Comparison of ENCODE assay signal across 16 cellular contexts in the genomic region with DNA sequence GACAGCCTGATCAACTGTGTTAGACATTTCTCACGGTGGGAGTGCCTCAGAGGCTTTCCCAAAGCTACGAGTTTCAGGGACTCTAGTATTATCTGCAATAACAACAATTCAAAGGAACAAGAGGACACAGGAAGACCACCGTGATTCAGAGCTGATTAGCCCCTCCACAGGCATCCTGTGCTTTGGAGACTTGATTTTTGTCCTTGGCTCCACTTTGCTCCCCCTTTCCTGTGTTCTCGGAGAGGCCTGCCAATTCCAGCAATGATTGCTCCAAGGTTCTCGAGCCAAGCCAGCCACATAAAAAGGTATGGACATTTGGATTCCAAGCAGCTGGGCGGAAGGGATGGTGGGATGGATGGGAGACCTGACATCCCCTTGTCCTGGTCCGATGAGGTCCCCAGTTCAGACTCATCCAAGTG. TPM values are rescaled to one million over a fixed set of nuclear protein-coding genes. Genes with fewer than 3 reads are reported as not detected.
DNase-seq lines count a peak whose midpoint lies in the region; ATAC-seq and TF ChIP-seq lines count a peak whose summit lies in the region.
"Had no signal": no experiment of that assay in that cellular context is flagged by ENCODE, and none has a peak within 500 bp of the region (broad histone marks: within the 10 kb centered on the region; RNA-seq: fewer than 3 reads in every experiment).

No MANE protein-coding gene starts in this region.

- H3K4me3 Mint-ChIP-seq in T-helper 17 cell: peak overlapping the region; percentile 3
- no peak overlapping the region for H3K4me3 Mint-ChIP-seq in activated naive CD4-positive, alpha-beta T cell treated with anti-CD3 and anti-CD28 coated beads for 36 hours

- H3K36me3 ChIP-seq in stomach: peaks cover 5 to 19% (median 9%) of the 10 kb centered on the region in 4 donors

- intact Hi-C loops in stomach (cut with DNase I; ENCODE audit: low total_unique reads): no loop called here
- intact Hi-C loops in activated naive CD4-positive, alpha-beta T cell treated with anti-CD3 and anti-CD28 coated beads for 36 hours (cut with micrococcal nuclease): no loop called here

- peak overlapping the region in 1 of 2 donors; percentile 52 for H3K27ac ChIP-seq in coronary artery
- peak overlapping the region in 4 of 5 donors; percentile 1 to 60 (median 40) for H3K27ac ChIP-seq in stomach
- H3K27ac ChIP-seq: KMS-11, SJCRH30, testis had no signal

- H3K9me3 ChIP-seq in T-helper 17 cell (ENCODE audit: control insufficient read depth, low read length, poor library complexity, severe bottlenecking) (no peaks in the 10 kb centered on the region), stomach (no peaks in the 10 kb centered on the region)
- H3K9me3 ChIP-seq: SJCRH30, testis had no signal

- ATAC-seq in T-helper 17 cell (no peak), left lobe of liver (peak; percentile 20), HG03571 (IDR thresholded peaks at IDR 0.05; ENCODE audit: unreplicated experiment) (no peak), GM18873 (IDR thresholded peaks at IDR 0.05; ENCODE audit: low FRiP score, unreplicated experiment) (no peak)

- H3K27me3 ChIP-seq in stomach: no peaks in the 10 kb centered on the region
- H3K27me3 ChIP-seq: SJCRH30, testis had no signal

- TF ChIP-seq EP300 in stomach (IDR thresholded peaks at IDR 0.05): no peak

- H3K4me3 ChIP-seq in coronary artery (no peak overlapping the region), stomach (no peak overlapping the region)
- H3K4me3 ChIP-seq: SJCRH30, testis had no signal

- no peaks in the 10 kb centered on the region for H3K36me3 Mint-ChIP-seq in T-helper 17 cell (ENCODE audit: low read depth)
- H3K36me3 Mint-ChIP-seq in activated naive CD4-positive, alpha-beta T cell treated with anti-CD3 and anti-CD28 coated beads for 36 hours (ENCODE audit: low read depth): peaks cover 8% of the 10 kb centered on the region

- no peak overlapping the region for H3K27ac Mint-ChIP-seq in T-helper 17 cell
- no peak overlapping the region for H3K27ac Mint-ChIP-seq in activated naive CD4-positive, alpha-beta T cell treated with anti-CD3 and anti-CD28 coated beads for 36 hours

- TF ChIP-seq CTCF in coronary artery (IDR thresholded peaks at IDR 0.05) (no peak), stomach (IDR thresholded peaks at IDR 0.05) (no peak)

- CTCF ChIA-PET in activated naive CD4-positive, alpha-beta T cell treated with anti-CD3 and anti-CD28 coated beads for 36 hours (lab: Charles Lee): interaction anchor here (0.7 kb wide), 3 partner anchors 30 to 392 kb away, joined by 3 read pairs; no protein-coding TSS in a partner anchor

- H3K27me3 Mint-ChIP-seq in T-helper 17 cell: no peaks in the 10 kb centered on the region
- H3K27me3 Mint-ChIP-seq in activated naive CD4-positive, alpha-beta T cell treated with anti-CD3 and anti-CD28 coated beads for 36 hours (ENCODE audit: low read depth): no peaks in the 10 kb centered on the region

- 69 to 82% (median 76%) methylated on average over 7 of the region's 7 CpGs for WGBS in stomach, 5 donors

- H3K4me1 Mint-ChIP-seq in T-helper 17 cell: peaks cover 26% of the 10 kb centered on the region
- H3K4me1 Mint-ChIP-seq in activated naive CD4-positive, alpha-beta T cell treated with anti-CD3 and anti-CD28 coated beads for 36 hours (ENCODE audit: low read depth): peaks cover 21% of the 10 kb centered on the region

- no peak for TF ChIP-seq POLR2A in stomach (IDR thresholded peaks at IDR 0.05)

- H3K4me1 ChIP-seq in stomach: peaks cover 21 to 47% (median 29%) of the 10 kb centered on the region in 4 donors
- H3K4me1 ChIP-seq: SJCRH30, testis had no signal

- no peak for DNase-seq in T-helper 17 cell
- peak; percentile 64 for DNase-seq in coronary artery (ENCODE audit: low spot score)
- DNase-seq in left lobe of liver (ENCODE audit: low spot score): peak; percentile 42
- DNase-seq in stomach: no peak
- DNase-seq in activated naive CD4-positive, alpha-beta T cell treated with anti-CD3 and anti-CD28 coated beads for 36 hours: no peak
- no peak for DNase-seq in NCI-H2227 treated with DMSO at 0.1 percent for 48 hours (lab: John Stamatoyannopoulos, UW)
- DNase-seq: activated CD4-positive, alpha-beta T cell treated with anti-CD3 and anti-CD28 coated beads for 1 hour; activated naive CD4-positive, alpha-beta T cell treated with anti-CD3 and anti-CD28 coated beads, Interleukin-2, amount 50 U/mL, for 16 hours; NCI-H1092 treated with DMSO at 0.1 percent for 48 hours; NCI-H69; SJCRH30; stimulated activated CD4-positive, alpha-beta T cell treated with anti-CD3 and anti-CD28 coated beads, Interleukin-4, amount 100 ng/mL, for 1 hour; testis had no signal

- no peaks in the 10 kb centered on the region for H3K9me3 Mint-ChIP-seq in activated naive CD4-positive, alpha-beta T cell treated with anti-CD3 and anti-CD28 coated beads for 36 hours

RNA-seq across cellular contexts. Expression of a gene that starts 14.3 kb away (rescaled TPM):
- total RNA-seq in T-helper 17 cell (10 to 100 TPM; 57.6 to 79.9 TPM), left lobe of liver (5.3 TPM), stomach (10 to 100 TPM in 4 of 5 donors, 1 to 10 TPM in 1; 9.4 to 86.4 (median 23.1) TPM)
- polyA plus RNA-seq in stomach: 10 to 100 TPM in 1 of 3 donors, 1 to 10 TPM in 2; 5.8 to 12.1 (median 9.8) TPM
- 10 to 100 TPM; 30.1 to 31.8 TPM for total RNA-seq in activated naive CD4-positive, alpha-beta T cell treated with anti-CD3 and anti-CD28 coated beads for 36 hours

Comparison
In these comparisons a context has a peak if more than half of its experiments do, and no peak if none do; other contexts are left out.
1. DNase-seq: peak in coronary artery (single experiment) and left lobe of liver (single experiment); none in T-helper 17 cell (0 of 3), stomach (single experiment), activated naive CD4-positive, alpha-beta T cell treated with anti-CD3 and anti-CD28 coated beads for 36 hours (single experiment) and NCI-H2227 treated with DMSO at 0.1 percent for 48 hours (single experiment).